In genomic region chr4:154551872-154552686, GRCh38 we compare ENCODE assay signal across 1 cellular context.
TF ChIP-seq lines count a peak whose summit lies in the region.

No MANE protein-coding gene starts in this region.

TF ChIP-seq in HepG2, 621 proteins besides CTCF, POLR2A, EP300 and RAD21 (continued from another document and continues in another):
- TF ChIP-seq ZBED4 (CRISPR knock-in tag; IDR thresholded peaks at IDR 0.05; ENCODE audit: borderline replicate concordance) = no peak
- TF ChIP-seq ZNF775 (CRISPR knock-in tag; IDR thresholded peaks at IDR 0.05; ENCODE audit: borderline replicate concordance) = no peak
- TF ChIP-seq ZBTB49 (CRISPR knock-in tag; IDR thresholded peaks at IDR 0.05; ENCODE audit: borderline replicate concordance) = no peak
- peak; percentile 53; the same call in 1 of the 2 replicates for TF ChIP-seq ARID3A (IDR thresholded peaks at IDR 0.05; ENCODE audit: low read depth, low read length)
- no peak for TF ChIP-seq SIX1 (CRISPR knock-in tag; IDR thresholded peaks at IDR 0.05; ENCODE audit: borderline replicate concordance)
- 0 out of 2 replicates have a peak, but pooled peaks have one; percentile 25 for TF ChIP-seq ARID5B (CRISPR knock-in tag; IDR thresholded peaks at IDR 0.05)
- TF ChIP-seq HMGXB4 (CRISPR knock-in tag; IDR thresholded peaks at IDR 0.05; ENCODE audit: borderline replicate concordance in 1 of 2, low read depth in 1 of 2) = no peak
- TF ChIP-seq KAT8 (CRISPR knock-in tag; IDR thresholded peaks at IDR 0.05) = peak; percentile 35; the same call in 1 of the 2 replicates
- no peak for TF ChIP-seq ATF4 (CRISPR knock-in tag; IDR thresholded peaks at IDR 0.05)
- 0 out of 2 replicates have a peak, but pooled peaks have one; percentile 19 for TF ChIP-seq ELF3 (CRISPR knock-in tag; IDR thresholded peaks at IDR 0.05)
- no peak for TF ChIP-seq PBX3 (CRISPR knock-in tag; IDR thresholded peaks at IDR 0.05; ENCODE audit: borderline replicate concordance)
- TF ChIP-seq CREBL2 (CRISPR knock-in tag; IDR thresholded peaks at IDR 0.05; ENCODE audit: borderline replicate concordance) = no peak
- TF ChIP-seq NFE2L1 (CRISPR knock-in tag; IDR thresholded peaks at IDR 0.05; ENCODE audit: borderline replicate concordance) = no peak
- no peak for TF ChIP-seq ZFP82 (CRISPR knock-in tag; IDR thresholded peaks at IDR 0.05; ENCODE audit: borderline replicate concordance)
- TF ChIP-seq ELK4 (CRISPR knock-in tag; IDR thresholded peaks at IDR 0.05; ENCODE audit: borderline replicate concordance) = no peak
- TF ChIP-seq ATF7 (IDR thresholded peaks at IDR 0.05) = peak; percentile 71
- TF ChIP-seq ATF7 (CRISPR knock-in tag; IDR thresholded peaks at IDR 0.05) = no peak
- peak; percentile 96 for TF ChIP-seq SMC3 (IDR thresholded peaks at IDR 0.05; ENCODE audit: low read length)
- TF ChIP-seq PLSCR1 (CRISPR knock-in tag; IDR thresholded peaks at IDR 0.05; ENCODE audit: borderline replicate concordance) = no peak
- no peak for TF ChIP-seq ZBTB44 (CRISPR knock-in tag; IDR thresholded peaks at IDR 0.05)
- TF ChIP-seq ZFP41 (CRISPR knock-in tag; IDR thresholded peaks at IDR 0.05; ENCODE audit: borderline replicate concordance) = no peak
- peak; percentile 98 for TF ChIP-seq STAG1 (CRISPR knock-in tag; IDR thresholded peaks at IDR 0.05)
- no peak for TF ChIP-seq RFX1 (IDR thresholded peaks at IDR 0.05)
- no peak for TF ChIP-seq ZNF281 (CRISPR knock-in tag; IDR thresholded peaks at IDR 0.05; ENCODE audit: borderline replicate concordance)
- no peak for TF ChIP-seq ZNF562 (CRISPR knock-in tag; IDR thresholded peaks at IDR 0.05; ENCODE audit: borderline replicate concordance)
